ENCODE assay signal across 12 cellular contexts in the genomic region with DNA sequence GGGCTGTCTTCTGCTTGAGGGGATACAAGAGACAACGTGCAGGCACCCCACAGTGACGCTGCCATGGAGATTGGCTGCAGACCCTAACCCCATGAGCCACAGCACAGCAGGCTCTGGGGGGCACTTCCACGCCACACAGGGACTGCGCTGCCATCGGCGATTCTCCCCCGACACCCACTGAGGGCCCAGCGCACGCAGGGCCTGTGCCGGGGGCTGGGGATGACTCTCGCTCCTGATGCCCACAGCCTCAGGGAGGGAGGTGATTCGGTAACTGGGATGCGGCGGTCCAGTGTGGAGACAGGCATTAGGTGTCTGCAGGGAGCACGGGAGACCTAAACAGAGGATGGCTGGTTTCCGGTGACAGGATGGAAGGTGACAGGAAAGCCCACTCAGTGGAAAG. TPM values are rescaled to one million over a fixed set of nuclear protein-coding genes. Genes with fewer than 3 reads are reported as not detected.
"Had no signal": no experiment of that assay in that cellular context is flagged by ENCODE, and none has a peak within 500 bp of the region (broad histone marks: within the 10 kb centered on the region; RNA-seq: fewer than 3 reads in every experiment).

No MANE protein-coding gene starts in this region.

- H3K4me3 Mint-ChIP-seq: HFFc6, IgD-negative memory B cell had no signal

- FAIRE-seq: H54, HepG2 had no signal

- H3K9me3 Mint-ChIP-seq: IgD-negative memory B cell had no signal

- ATAC-seq: HCT116, HepG2 had no signal

- H3K4me2 ChIP-seq: KMS-11 had no signal

- H3K4me3 ChIP-seq: GM23248 had no signal

- H3K4me1 Mint-ChIP-seq: IgD-negative memory B cell had no signal

- H3K27ac Mint-ChIP-seq: HFFc6, IgD-negative memory B cell had no signal

- H3K9ac ChIP-seq: GM23248, KMS-11 had no signal

- DNase-seq: GM23248, GOT3, HFFc6, Karpas-422, KBM-7 had no signal

- H2AFZ ChIP-seq: GM23248 had no signal

- H3K27ac ChIP-seq: GM23248, HL-60, KMS-11 had no signal

RNA-seq across cellular contexts. Expression of a gene that starts 37.8 kb away (rescaled TPM):
- total RNA-seq: HepG2, HT1080 had no signal
- polyA plus RNA-seq: HepG2, IgD-negative memory B cell had no signal
